17 cellular contexts compared by ENCODE assay signal in genomic region chr11:115290479-115291390, GRCh38.
A peak's percentile ranks its signal among the peaks of the same experiment; 100 is the strongest.
DNase-seq lines count a peak whose midpoint lies in the region; ATAC-seq and TF ChIP-seq lines count a peak whose summit lies in the region.
"Had no signal": no experiment of that assay in that cellular context is flagged by ENCODE, and none has a peak within 500 bp of the region (broad histone marks: within the 10 kb centered on the region; RNA-seq: fewer than 3 reads in every experiment).

No MANE protein-coding gene starts in this region.

- H3F3A ChIP-seq in SK-N-SH (replicated peaks; ENCODE audit: insufficient read depth) (no peaks in the 10 kb centered on the region), GM23248 (ENCODE audit: insufficient read depth) (no peaks in the 10 kb centered on the region)

- H3K9me2 ChIP-seq in SK-N-SH, result no peaks in the 10 kb centered on the region
- H3K9me2 ChIP-seq in GM23248 (ENCODE audit: insufficient read depth), result no peaks in the 10 kb centered on the region

- no peak overlapping the region for H3K4me2 ChIP-seq in SK-N-SH
- H3K4me2 ChIP-seq in GM23248 (ENCODE audit: unreplicated experiment), result no peak overlapping the region

- POLR2A ChIA-PET in SK-N-SH (lab: Yijun Ruan, JAX), result interaction anchor here (0.7 to 1.5 kb wide), 3 partner anchors 15 to 123 kb away, joined by 3 to 4 read pairs (median 4); no protein-coding TSS in a partner anchor

- H2AFZ ChIP-seq in SK-N-SH (ENCODE audit: low read depth) (no peak overlapping the region), GM23248 (no peak overlapping the region)

- H3K27ac ChIP-seq in SK-N-SH (ENCODE audit: low read depth in 2 of 2, low read length in 1 of 2), result peak overlapping the region; percentile 13 to 95; a peak in 3 of 4 replicates
- H3K27ac ChIP-seq in mesodermal cell (ENCODE audit: low read depth, low read length, severe bottlenecking), result peak overlapping the region; percentile 45
- no peak overlapping the region for H3K27ac ChIP-seq in brain microvascular endothelial cell
- H3K27ac ChIP-seq in GM23248, result no peak overlapping the region
- H3K27ac ChIP-seq: ascending aorta, pancreas, skin epidermis had no signal

- in situ Hi-C loops in brain microvascular endothelial cell (cut with HindIII; ENCODE audit: low pct_ligation_motif_present, low sequenced_read_pairs) (no loop called here), GM23248 (cut with MboI) (no loop called here)

- H3K27me3 ChIP-seq in SK-N-SH (ENCODE audit: insufficient read depth) (no peaks in the 10 kb centered on the region), brain microvascular endothelial cell (replicated peaks) (no peaks in the 10 kb centered on the region), GM23248 (replicated peaks; ENCODE audit: insufficient read depth) (no peaks in the 10 kb centered on the region)
- H3K27me3 ChIP-seq: ascending aorta, pancreas had no signal

- WGBS in SK-N-SH (ENCODE audit: low lambda C conversion rate), result 29% methylated on average over 7 of the region's 7 CpGs
- WGBS in mesodermal cell (ENCODE audit: insufficient coverage in 2 of 2), 2 experiments, result 84 to 94% methylated on average over 6 of the region's 7 CpGs
- WGBS in GM23248 (ENCODE audit: low coverage in 1 of 2, low lambda C conversion rate in 2 of 2, missing lambda C conversion rate in 2 of 2), 2 experiments, result 51 to 52% methylated on average over 7 of the region's 7 CpGs

- TF ChIP-seq RAD21 in SK-N-SH (IDR thresholded peaks at IDR 0.05; ENCODE audit: low read length), result no peak; the same call in none of the 2 replicates

- H3K4me1 ChIP-seq in SK-N-SH (ENCODE audit: control insufficient read depth in 1 of 2, insufficient read depth in 2 of 2, low read depth in 1 of 2, low read length in 1 of 2), result peaks cover 5 to 48% of the 10 kb centered on the region in 2 experiments; a peak in 3 of 4 replicates
- peaks cover 17% of the 10 kb centered on the region for H3K4me1 ChIP-seq in mesodermal cell (ENCODE audit: control insufficient read depth, insufficient read depth, low read length, poor library complexity, severe bottlenecking)
- H3K4me1 ChIP-seq in GM23248 (ENCODE audit: insufficient read depth), result no peaks in the 10 kb centered on the region
- H3K4me1 ChIP-seq: ascending aorta, pancreas had no signal

- ATAC-seq in HG02763 (IDR thresholded peaks at IDR 0.05; ENCODE audit: unreplicated experiment) (no peak), GM21723 (IDR thresholded peaks at IDR 0.05; ENCODE audit: unreplicated experiment) (no peak)

- TF ChIP-seq CTCF in SK-N-SH (IDR thresholded peaks at IDR 0.05), result no peak
- TF ChIP-seq CTCF in brain microvascular endothelial cell (IDR thresholded peaks at IDR 0.05; ENCODE audit: low read depth, low read length, missing control alignments), result no peak

- H3K79me2 ChIP-seq in SK-N-SH (ENCODE audit: insufficient read depth) (no peaks in the 10 kb centered on the region), GM23248 (ENCODE audit: insufficient read depth) (no peaks in the 10 kb centered on the region)

- no peak overlapping the region for H3K4me3 ChIP-seq in SK-N-SH (ENCODE audit: low read depth in 2 of 2, low read length in 1 of 2)
- H3K4me3 ChIP-seq in mesodermal cell (ENCODE audit: extremely low read depth, insufficient read depth, low read length, poor library complexity, severe bottlenecking), result no peak overlapping the region
- no peak overlapping the region for H3K4me3 ChIP-seq in brain microvascular endothelial cell (ENCODE audit: low read depth, low read length)
- H3K4me3 ChIP-seq in GM23248, result no peak overlapping the region
- H3K4me3 ChIP-seq: ascending aorta, pancreas, skin epidermis had no signal

- H3K36me3 ChIP-seq in SK-N-SH (replicated peaks in 1 of 2; ENCODE audit: control insufficient read depth in 1 of 2, insufficient read depth in 2 of 2, low read length in 1 of 2), result no peaks in the 10 kb centered on the region
- no peaks in the 10 kb centered on the region for H3K36me3 ChIP-seq in mesodermal cell (ENCODE audit: control insufficient read depth, insufficient read depth, low read length)
- H3K36me3 ChIP-seq in brain microvascular endothelial cell (replicated peaks), result no peaks in the 10 kb centered on the region
- no peaks in the 10 kb centered on the region for H3K36me3 ChIP-seq in GM23248 (ENCODE audit: low read depth)
- H3K36me3 ChIP-seq: ascending aorta, pancreas had no signal

- TF ChIP-seq EP300 in SK-N-SH (IDR thresholded peaks at IDR 0.05; ENCODE audit: borderline replicate concordance in 1 of 2, low read depth in 1 of 2, low read length in 1 of 2), result peak in 1 of 2 experiments; percentile 75; a peak in 2 of 4 replicates

- H3K9me3 ChIP-seq in SK-N-SH, result no peaks in the 10 kb centered on the region
- no peaks in the 10 kb centered on the region for H3K9me3 ChIP-seq in mesodermal cell (ENCODE audit: control insufficient read depth, low read length)
- H3K9me3 ChIP-seq in GM23248 (ENCODE audit: low read depth), result no peaks in the 10 kb centered on the region
- H3K9me3 ChIP-seq: ascending aorta, pancreas had no signal

- CTCF ChIA-PET in SK-N-SH (lab: Yijun Ruan, JAX), result interaction anchor here (0.7 to 3.0 kb wide), 8 partner anchors 9 to 177 kb away, joined by 3 to 13 read pairs (median 4); no protein-coding TSS in a partner anchor

- no peak overlapping the region for H3K9ac ChIP-seq in SK-N-SH
- no peak overlapping the region for H3K9ac ChIP-seq in GM23248

- H4K20me1 ChIP-seq in SK-N-SH (ENCODE audit: insufficient read depth), result no peaks in the 10 kb centered on the region
- no peaks in the 10 kb centered on the region for H4K20me1 ChIP-seq in GM23248 (ENCODE audit: insufficient read depth)

- DNase-seq in DMS79 (lab: John Stamatoyannopoulos, UW) (peak; percentile 34), NCI-H1417 (lab: John Stamatoyannopoulos, UW) (peak; percentile 57 to 84 (median 76)), SK-N-SH (peak; percentile 67), brain microvascular endothelial cell (no peak), GM23248 (no peak)
- DNase-seq: activated CD4-positive, CD25-positive, alpha-beta regulatory T cell treated with anti-CD3 and anti-CD28 coated beads, Interleukin-2, amount 50 U/mL, for 72 hours; activated gamma-delta T cell treated with Interleukin-2 at 50 U/mL for 16 hours; Calu3; NCI-H2171; pancreas; stimulated activated CD4-positive, alpha-beta T cell treated with anti-CD3 and anti-CD28 coated beads, Interleukin-4, amount 100 ng/mL, for 4 hours; stimulated activated CD8-positive, alpha-beta memory T cell treated with anti-CD3 and anti-CD28 coated beads, Interleukin-4, amount 100 ng/mL, for 48 hours had no signal

TF ChIP-seq in SK-N-SH, 30 proteins besides CTCF, POLR2A, EP300 and RAD21:
- TF ChIP-seq MXI1 (IDR thresholded peaks at IDR 0.05; ENCODE audit: low read depth, low read length), result peak; percentile 68; the same call in 1 of the 2 replicates
- peak; percentile 21; the same call in 1 of the 2 replicates for TF ChIP-seq NRF1 (IDR thresholded peaks at IDR 0.05; ENCODE audit: low read depth, low read length)
- TF ChIP-seq GATA2 (CRISPR knock-in tag; IDR thresholded peaks at IDR 0.05), result peak; percentile 69
- TF ChIP-seq MAX (IDR thresholded peaks at IDR 0.05; ENCODE audit: low read depth), result no peak
- TF ChIP-seq TCF12 (IDR thresholded peaks at IDR 0.05), result peak; percentile 16; the same call in 1 of the 2 replicates
TF ChIP-seq in SK-N-SH: peak in this region for 4.

Comparison
In these comparisons a context has a peak if more than half of its experiments do, and no peak if none do; other contexts are left out.
1. DNase-seq: peak in DMS79 (single experiment), NCI-H1417 (3 of 3) and SK-N-SH (single experiment); none in brain microvascular endothelial cell (single experiment) and GM23248 (single experiment).
2. H3K27ac ChIP-seq: peak in SK-N-SH (2 of 2) and mesodermal cell (single experiment); none in brain microvascular endothelial cell (single experiment) and GM23248 (single experiment).